In the genomic region with DNA sequence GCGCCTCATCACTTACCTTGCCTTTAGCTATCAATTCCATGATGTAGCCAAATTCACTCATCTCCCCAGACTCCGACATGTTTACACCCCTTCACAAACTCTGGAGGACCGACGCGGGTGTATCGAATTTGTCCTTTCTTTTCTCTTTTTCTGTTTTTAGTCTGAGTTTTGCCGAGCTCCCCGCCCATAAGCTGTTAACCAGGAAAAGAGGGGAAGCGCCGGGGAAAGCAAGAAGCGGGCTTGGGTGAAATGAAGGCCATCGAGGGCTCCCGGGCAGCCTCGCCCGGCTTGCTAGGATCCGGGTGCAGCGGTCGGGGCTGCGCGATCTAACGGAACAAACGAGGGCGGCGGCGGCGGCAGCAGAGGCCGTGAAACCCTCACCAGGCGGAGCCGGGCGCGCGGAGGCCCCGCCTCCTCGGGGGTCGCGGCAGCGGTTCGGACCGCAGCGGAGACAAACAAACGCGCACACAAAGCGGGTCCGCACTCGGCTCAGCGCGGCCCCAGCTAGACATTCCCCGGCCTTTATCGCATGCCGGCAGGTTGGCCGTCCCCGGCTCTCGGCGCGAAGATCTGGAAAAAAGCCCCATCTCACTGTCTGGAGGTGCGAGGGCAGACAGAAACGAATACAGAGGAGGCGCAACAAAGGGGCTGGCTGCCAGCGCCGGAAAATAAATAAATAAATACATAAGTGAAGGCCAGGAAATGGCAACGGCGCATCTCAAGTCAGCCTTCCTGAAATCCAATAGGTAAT, we compare ENCODE assay signal across 9 cellular contexts. TPM values are rescaled to one million over a fixed set of nuclear protein-coding genes. Genes with fewer than 3 reads are reported as not detected.
DNase-seq lines count a peak whose midpoint lies in the region; ATAC-seq and TF ChIP-seq lines count a peak whose summit lies in the region.
"Had no signal": no experiment of that assay in that cellular context is flagged by ENCODE, and none has a peak within 500 bp of the region (broad histone marks: within the 10 kb centered on the region; RNA-seq: fewer than 3 reads in every experiment).

No MANE protein-coding gene starts in this region.

- 1 to 2% methylated on average over 53 to 62 of the region's 62 CpGs for WGBS in lower leg skin, 2 donors
- WGBS in suprapubic skin, result 2% methylated on average over 41 of the region's 62 CpGs

- H3K27me3 ChIP-seq in BJ (ENCODE audit: control insufficient read depth, insufficient read depth, low read length), result peaks cover 37% of the 10 kb centered on the region
- peaks cover 31% of the 10 kb centered on the region for H3K27me3 ChIP-seq in colonic mucosa
- H3K27me3 ChIP-seq in suprapubic skin, result peaks cover 87% of the 10 kb centered on the region

- POLR2A ChIA-PET in BJ (lab: Charles Lee), result no interaction called here
- POLR2A ChIA-PET in RWPE1 (lab: Yijun Ruan, JAX; ENCODE audit: low non-redundant PET), result no interaction called here

- intact Hi-C loops in colonic mucosa (cut with DNase I) (no loop called here), lower leg skin (cut with DNase I; ENCODE audit: low total_unique reads) (no loop called here)

- peak; percentile 77 for ATAC-seq in GM18867 (IDR thresholded peaks at IDR 0.05; ENCODE audit: unreplicated experiment)
- peak; percentile 80 for ATAC-seq in HG03196 (IDR thresholded peaks at IDR 0.05; ENCODE audit: unreplicated experiment)
- ATAC-seq: K562 had no signal

- DNase-seq in BJ (ENCODE audit: low read depth), result no peak
- DNase-seq in RWPE1 (ENCODE audit: low spot score), result peak; percentile 50
- DNase-seq in colonic mucosa, result peak; percentile 51
- DNase-seq in lower leg skin (ENCODE audit: low spot score in 2 of 2), result no peak
- DNase-seq in suprapubic skin (ENCODE audit: low spot score in 2 of 2), result no peak
- DNase-seq in stimulated activated naive CD4-positive, alpha-beta T cell treated with Interleukin-2 at 50 U/mL for 16 hours (lab: John Stamatoyannopoulos, UW), result no peak

- TF ChIP-seq POLR2A in lower leg skin (IDR thresholded peaks at IDR 0.05), result no peak
- no peak for TF ChIP-seq POLR2A in suprapubic skin (IDR thresholded peaks at IDR 0.05)

- CTCF ChIA-PET in BJ (lab: Yijun Ruan, JAX), result interaction anchor here (1.6 kb wide), 1 partner anchor 10 kb away, joined by 10 read pairs; no protein-coding TSS in a partner anchor
- CTCF ChIA-PET in RWPE1 (lab: Yijun Ruan, JAX), result interaction anchor here (0.6 to 1.1 kb wide), 3 partner anchors 11 to 1919 kb away, joined by 3 to 4 read pairs (median 4); no protein-coding TSS in a partner anchor

- peaks cover 12% of the 10 kb centered on the region for H3K4me1 ChIP-seq in colonic mucosa
- H3K4me1 ChIP-seq in suprapubic skin, result peaks cover 20% of the 10 kb centered on the region

- H3K27ac ChIP-seq in RWPE1 (no peak overlapping the region), colonic mucosa (no peak overlapping the region), suprapubic skin (no peak overlapping the region)

- H3K36me3 ChIP-seq in BJ (ENCODE audit: control insufficient read depth, insufficient read depth, low read length) (no peaks in the 10 kb centered on the region), colonic mucosa (no peaks in the 10 kb centered on the region), suprapubic skin (no peaks in the 10 kb centered on the region)

- H3K9me3 ChIP-seq in colonic mucosa (no peaks in the 10 kb centered on the region), suprapubic skin (no peaks in the 10 kb centered on the region)

- no peak for TF ChIP-seq EP300 in suprapubic skin (IDR thresholded peaks at IDR 0.05)

- peak overlapping the region; percentile 38 to 70 for H3K9ac ChIP-seq in colonic mucosa (ENCODE audit: low read depth in 2 of 2, low read length in 2 of 2)

- H3K4me3 ChIP-seq in BJ (ENCODE audit: low read depth, low read length), result peak overlapping the region; percentile 33
- H3K4me3 ChIP-seq in colonic mucosa, result peak overlapping the region; percentile 50
- peak overlapping the region; percentile 29 for H3K4me3 ChIP-seq in lower leg skin (ENCODE audit: low read depth, poor library complexity, severe bottlenecking)
- peak overlapping the region; percentile 52 for H3K4me3 ChIP-seq in suprapubic skin
- H3K4me3 ChIP-seq: K562 had no signal

- no peak for TF ChIP-seq CTCF in BJ (IDR thresholded peaks at IDR 0.05; ENCODE audit: insufficient read depth, low read depth, low read length)
- TF ChIP-seq CTCF in RWPE1 (conservative IDR thresholded peaks at IDR 0.05; ENCODE audit: low read depth), result no peak
- no peak for TF ChIP-seq CTCF in colonic mucosa (IDR thresholded peaks at IDR 0.05)
- TF ChIP-seq CTCF in lower leg skin (IDR thresholded peaks at IDR 0.05), result no peak
- no peak for TF ChIP-seq CTCF in suprapubic skin (IDR thresholded peaks at IDR 0.05)

RNA-seq across cellular contexts. Expression of gene TRIM36, which starts 10.4 kb away (rescaled TPM):
- polyA plus RNA-seq in BJ (2011; rRNA removed), result 0.15 and 0.20 TPM in 2 replicates
- 0.21 and 0.71 TPM in 2 replicates for polyA minus RNA-seq in BJ (2011; rRNA and poly(A)+ RNA removed)
- total RNA-seq in colonic mucosa (10 to 100 TPM; 26.3 to 26.9 TPM), lower leg skin (1 to 10 TPM in 3 of 4 donors, under 1 TPM in 1; 0.72 to 1.9 (median 1.5) TPM), suprapubic skin (1 to 10 TPM; 1.1 to 4.0 (median 2.0) TPM)

Comparison
In these comparisons a context has a peak if more than half of its experiments do, and no peak if none do; other contexts are left out.
1. DNase-seq: peak in RWPE1 (single experiment) and colonic mucosa (single experiment); none in BJ (single experiment), lower leg skin (0 of 2), suprapubic skin (0 of 2) and stimulated activated naive CD4-positive, alpha-beta T cell treated with Interleukin-2 at 50 U/mL for 16 hours (single experiment).
2. RNA of gene TRIM36, which starts 10.4 kb away (total RNA-seq): 26.3 to 26.9 TPM in colonic mucosa; 1.1 to 4.0 TPM in suprapubic skin and 0.72 to 1.9 TPM in lower leg skin; every median in the first group is over 4 times any median in the second.
3. Peak in every context shown above with its lines, with median percentiles within 50 percentile points of each other: H3K4me3 ChIP-seq.